ENCODE assay signal across 21 cellular contexts in genomic region chr12:15794196-15794595, GRCh38.
DNase-seq lines count a peak whose midpoint lies in the region; ATAC-seq, FAIRE-seq and TF ChIP-seq lines count a peak whose summit lies in the region.
"Had no signal": no experiment of that assay in that cellular context is flagged by ENCODE, and none has a peak within 500 bp of the region (broad histone marks: within the 10 kb centered on the region; RNA-seq: fewer than 3 reads in every experiment).

No MANE protein-coding gene starts in this region.

- H3K36me3 ChIP-seq in WERI-Rb-1: no peaks in the 10 kb centered on the region
- H3K36me3 ChIP-seq: BLaER1, HAP-1 had no signal

- no peak overlapping the region for H3K4me3 ChIP-seq in WERI-Rb-1 (ENCODE audit: low read depth, low read length)
- H3K4me3 ChIP-seq: BLaER1, HAP-1 had no signal

- peak; percentile 95 for FAIRE-seq in D721Med (lab: Jason Lieb, UNC)
- FAIRE-seq: A204.1, GM12891, GM18507, H54 had no signal

- no peaks in the 10 kb centered on the region for H3K27me3 ChIP-seq in WERI-Rb-1 (ENCODE audit: insufficient read depth, low read depth, severe bottlenecking)

- ATAC-seq in HG03108 (IDR thresholded peaks at IDR 0.05; ENCODE audit: unreplicated experiment): no peak
- ATAC-seq: CD8-positive, alpha-beta T cell had no signal

- TF ChIP-seq CTCF in D721Med (IDR thresholded peaks at IDR 0.05; ENCODE audit: insufficient read depth, missing control alignments): no peak
- TF ChIP-seq CTCF in WERI-Rb-1 (IDR thresholded peaks at IDR 0.05; ENCODE audit: low read depth, low read length): no peak

- DNase-seq in D721Med (ENCODE audit: insufficient read length, low spot score) (peak; percentile 34), NCI-H82 (lab: John Stamatoyannopoulos, UW) (peak; percentile 93), WERI-Rb-1 (peak; percentile 52), NCI-H1436 (lab: John Stamatoyannopoulos, UW) (no peak)
- no peak for DNase-seq in activated T-cell treated with anti-CD3 and anti-CD28 coated beads, Interleukin-2, amount 50 U/mL, for 1 hour
- DNase-seq: Caco-2; CD4-positive, CD25-positive, alpha-beta regulatory T cell; CD8-positive, alpha-beta T cell; DMS53; DMS79 treated with DMSO at 0.1 percent for 48 hours; GF-D8; GOT3; HFFc6 had no signal

- peaks cover 7% of the 10 kb centered on the region for H3K9me3 ChIP-seq in WERI-Rb-1 (ENCODE audit: severe bottlenecking)
- H3K9me3 ChIP-seq: Caco-2, HAP-1 had no signal

- peak overlapping the region; percentile 17; the same call in 1 of the 2 replicates for H3K27ac ChIP-seq in WERI-Rb-1
- H3K27ac ChIP-seq: BLaER1, C4-2B had no signal

Comparison
In these comparisons a context has a peak if more than half of its experiments do, and no peak if none do; other contexts are left out.
1. DNase-seq: peak in D721Med (single experiment), NCI-H82 (single experiment) and WERI-Rb-1 (single experiment); none in NCI-H1436 (single experiment) and activated T-cell treated with anti-CD3 and anti-CD28 coated beads, Interleukin-2, amount 50 U/mL, for 1 hour (single experiment).